Comparison of ENCODE assay signal across 9 cellular contexts in genomic region chr1:21308330-21308729, GRCh38. TPM values are rescaled to one million over a fixed set of nuclear protein-coding genes. Genes with fewer than 3 reads are reported as not detected.
DNase-seq lines count a peak whose midpoint lies in the region; ATAC-seq and TF ChIP-seq lines count a peak whose summit lies in the region.
"Had no signal": no experiment of that assay in that cellular context is flagged by ENCODE, and none has a peak within 500 bp of the region (broad histone marks: within the 10 kb centered on the region; RNA-seq: fewer than 3 reads in every experiment).

No MANE protein-coding gene starts in this region.

- no peaks in the 10 kb centered on the region for H3K27me3 Mint-ChIP-seq in activated CD4-positive, alpha-beta T cell treated with anti-CD3 and anti-CD28 coated beads, Interleukin-2, amount 10 ng/mL, durations not matched to agents 24 days and 14 days
- no peaks in the 10 kb centered on the region for H3K27me3 Mint-ChIP-seq in activated CD8-positive, alpha-beta T cell treated with anti-CD3 and anti-CD28 coated beads, Interleukin-2, amount 10 ng/mL, durations not matched to agents 7 days and 5 days (ENCODE audit: low read depth)
- peaks cover 9% of the 10 kb centered on the region for H3K27me3 Mint-ChIP-seq in glutamatergic neuron (ENCODE audit: unreplicated experiment)
- no peaks in the 10 kb centered on the region for H3K27me3 Mint-ChIP-seq in stimulated activated naive CD8-positive, alpha-beta T cell treated with anti-CD3 and anti-CD28 coated beads, Interleukin-15, amount 100 ng/mL, for 72 hours

- CTCF ChIA-PET in activated CD8-positive, alpha-beta T cell treated with anti-CD3 and anti-CD28 coated beads, Interleukin-2, amount 10 ng/mL, durations not matched to agents 7 days and 5 days (lab: Charles Lee), result interaction anchor here (1.1 kb wide), 1 partner anchor 38 kb away, joined by 5 read pairs; no protein-coding TSS in a partner anchor

- H3K4me3 Mint-ChIP-seq in activated CD4-positive, alpha-beta T cell treated with anti-CD3 and anti-CD28 coated beads, Interleukin-2, amount 10 ng/mL, durations not matched to agents 24 days and 14 days, result no peak overlapping the region
- no peak overlapping the region for H3K4me3 Mint-ChIP-seq in activated CD8-positive, alpha-beta T cell treated with anti-CD3 and anti-CD28 coated beads, Interleukin-2, amount 10 ng/mL, durations not matched to agents 7 days and 5 days
- peak overlapping the region; percentile 2 for H3K4me3 Mint-ChIP-seq in glutamatergic neuron (ENCODE audit: unreplicated experiment)
- H3K4me3 Mint-ChIP-seq in stimulated activated naive CD8-positive, alpha-beta T cell treated with anti-CD3 and anti-CD28 coated beads, Interleukin-15, amount 100 ng/mL, for 72 hours, result peak overlapping the region in 1 of 2 donors; percentile 44

- no peak for ATAC-seq in activated CD8-positive, alpha-beta T cell treated with anti-CD3 and anti-CD28 coated beads, Interleukin-2, amount 10 ng/mL, durations not matched to agents 7 days and 5 days
- ATAC-seq in stimulated activated naive CD8-positive, alpha-beta T cell treated with anti-CD3 and anti-CD28 coated beads, Interleukin-15, amount 100 ng/mL, for 72 hours, result no peak

- TF ChIP-seq CTCF in glutamatergic neuron (IDR thresholded peaks at IDR 0.05; ENCODE audit: partially characterized antibody, unreplicated experiment), result no peak

- intact Hi-C loops in activated CD4-positive, alpha-beta T cell treated with anti-CD3 and anti-CD28 coated beads, Interleukin-2, amount 10 ng/mL, durations not matched to agents 24 days and 14 days (cut with micrococcal nuclease), result no loop called here

- peaks cover 18% of the 10 kb centered on the region for H3K36me3 Mint-ChIP-seq in activated CD4-positive, alpha-beta T cell treated with anti-CD3 and anti-CD28 coated beads, Interleukin-2, amount 10 ng/mL, durations not matched to agents 24 days and 14 days (ENCODE audit: low read depth)
- peaks cover 19% of the 10 kb centered on the region for H3K36me3 Mint-ChIP-seq in activated CD8-positive, alpha-beta T cell treated with anti-CD3 and anti-CD28 coated beads, Interleukin-2, amount 10 ng/mL, durations not matched to agents 7 days and 5 days (ENCODE audit: low read depth)
- H3K36me3 Mint-ChIP-seq in glutamatergic neuron (ENCODE audit: unreplicated experiment), result no peaks in the 10 kb centered on the region

- peak overlapping the region; percentile 69 for H3K27ac Mint-ChIP-seq in activated CD4-positive, alpha-beta T cell treated with anti-CD3 and anti-CD28 coated beads, Interleukin-2, amount 10 ng/mL, durations not matched to agents 24 days and 14 days
- H3K27ac Mint-ChIP-seq in activated CD8-positive, alpha-beta T cell treated with anti-CD3 and anti-CD28 coated beads, Interleukin-2, amount 10 ng/mL, durations not matched to agents 7 days and 5 days, result peak overlapping the region; percentile 55
- peak overlapping the region; percentile 14 for H3K27ac Mint-ChIP-seq in glutamatergic neuron (ENCODE audit: unreplicated experiment)
- peak overlapping the region; percentile 49 to 87 for H3K27ac Mint-ChIP-seq in stimulated activated naive CD8-positive, alpha-beta T cell treated with anti-CD3 and anti-CD28 coated beads, Interleukin-15, amount 100 ng/mL, for 72 hours

- POLR2A ChIA-PET in activated CD8-positive, alpha-beta T cell treated with anti-CD3 and anti-CD28 coated beads, Interleukin-2, amount 10 ng/mL, durations not matched to agents 7 days and 5 days (lab: Charles Lee), result interaction anchor here (1.2 kb wide), 1 partner anchor 16 kb away, joined by 6 read pairs; no protein-coding TSS in a partner anchor

- no peaks in the 10 kb centered on the region for H3K9me3 Mint-ChIP-seq in activated CD4-positive, alpha-beta T cell treated with anti-CD3 and anti-CD28 coated beads, Interleukin-2, amount 10 ng/mL, durations not matched to agents 24 days and 14 days
- no peaks in the 10 kb centered on the region for H3K9me3 Mint-ChIP-seq in activated CD8-positive, alpha-beta T cell treated with anti-CD3 and anti-CD28 coated beads, Interleukin-2, amount 10 ng/mL, durations not matched to agents 7 days and 5 days (ENCODE audit: insufficient read depth)
- H3K9me3 Mint-ChIP-seq in glutamatergic neuron (ENCODE audit: unreplicated experiment), result peaks cover 15% of the 10 kb centered on the region
- peaks cover 0 to 8% of the 10 kb centered on the region in 2 donors for H3K9me3 Mint-ChIP-seq in stimulated activated naive CD8-positive, alpha-beta T cell treated with anti-CD3 and anti-CD28 coated beads, Interleukin-15, amount 100 ng/mL, for 72 hours

- peaks cover 49% of the 10 kb centered on the region for H3K4me1 Mint-ChIP-seq in activated CD4-positive, alpha-beta T cell treated with anti-CD3 and anti-CD28 coated beads, Interleukin-2, amount 10 ng/mL, durations not matched to agents 24 days and 14 days
- peaks cover 42% of the 10 kb centered on the region for H3K4me1 Mint-ChIP-seq in activated CD8-positive, alpha-beta T cell treated with anti-CD3 and anti-CD28 coated beads, Interleukin-2, amount 10 ng/mL, durations not matched to agents 7 days and 5 days (ENCODE audit: low read depth)
- peaks cover 52% of the 10 kb centered on the region for H3K4me1 Mint-ChIP-seq in glutamatergic neuron (ENCODE audit: low read depth, unreplicated experiment)
- peaks cover 77% of the 10 kb centered on the region for H3K4me1 Mint-ChIP-seq in stimulated activated naive CD8-positive, alpha-beta T cell treated with anti-CD3 and anti-CD28 coated beads, Interleukin-15, amount 100 ng/mL, for 72 hours

- no peak for DNase-seq in activated CD4-positive, alpha-beta T cell treated with anti-CD3 and anti-CD28 coated beads, Interleukin-2, amount 10 ng/mL, durations not matched to agents 24 days and 14 days
- DNase-seq in activated CD4-positive, alpha-beta T cell treated with anti-CD3 and anti-CD28 coated beads for 48 hours, result no peak
- DNase-seq in activated CD8-positive, alpha-beta T cell treated with anti-CD3 and anti-CD28 coated beads, Interleukin-2, amount 10 ng/mL, durations not matched to agents 7 days and 5 days, result no peak
- DNase-seq in glutamatergic neuron, result no peak
- DNase-seq in stimulated activated naive CD8-positive, alpha-beta T cell treated with anti-CD3 and anti-CD28 coated beads, Interleukin-15, amount 100 ng/mL, for 72 hours, result no peak
- DNase-seq in stimulated activated CD4-positive, alpha-beta T cell treated with anti-CD3 and anti-CD28 coated beads, Interleukin-15, amount 100 ng/mL, for 24 hours, result no peak
- no peak for DNase-seq in NCI-H1105 (lab: John Stamatoyannopoulos, UW)
- DNase-seq in NCI-H146 (lab: John Stamatoyannopoulos, UW), result no peak
- DNase-seq: mucosa of descending colon had no signal

RNA-seq across cellular contexts. Expression of gene ECE1, which starts 18.1 kb away (rescaled TPM):
- total RNA-seq in activated CD4-positive, alpha-beta T cell treated with anti-CD3 and anti-CD28 coated beads, Interleukin-2, amount 10 ng/mL, durations not matched to agents 24 days and 14 days, result 133 and 134 TPM in 2 replicates
- 10 to 100 TPM; 70.9 to 72.5 TPM for total RNA-seq in activated CD8-positive, alpha-beta T cell treated with anti-CD3 and anti-CD28 coated beads, Interleukin-2, amount 10 ng/mL, durations not matched to agents 7 days and 5 days
- total RNA-seq in glutamatergic neuron (ENCODE audit: unreplicated experiment), result 36.1 TPM

Comparison
In these comparisons a context has a peak if more than half of its experiments do, and no peak if none do; other contexts are left out.
1. H3K27ac Mint-ChIP-seq: peak in every context shown above with its lines; median percentile 69 in activated CD4-positive, alpha-beta T cell treated with anti-CD3 and anti-CD28 coated beads, Interleukin-2, amount 10 ng/mL, durations not matched to agents 24 days and 14 days; 68 in stimulated activated naive CD8-positive, alpha-beta T cell treated with anti-CD3 and anti-CD28 coated beads, Interleukin-15, amount 100 ng/mL, for 72 hours; 55 in activated CD8-positive, alpha-beta T cell treated with anti-CD3 and anti-CD28 coated beads, Interleukin-2, amount 10 ng/mL, durations not matched to agents 7 days and 5 days; 14 in glutamatergic neuron.